Comparison of ENCODE assay signal across 22 cellular contexts in the genomic region with DNA sequence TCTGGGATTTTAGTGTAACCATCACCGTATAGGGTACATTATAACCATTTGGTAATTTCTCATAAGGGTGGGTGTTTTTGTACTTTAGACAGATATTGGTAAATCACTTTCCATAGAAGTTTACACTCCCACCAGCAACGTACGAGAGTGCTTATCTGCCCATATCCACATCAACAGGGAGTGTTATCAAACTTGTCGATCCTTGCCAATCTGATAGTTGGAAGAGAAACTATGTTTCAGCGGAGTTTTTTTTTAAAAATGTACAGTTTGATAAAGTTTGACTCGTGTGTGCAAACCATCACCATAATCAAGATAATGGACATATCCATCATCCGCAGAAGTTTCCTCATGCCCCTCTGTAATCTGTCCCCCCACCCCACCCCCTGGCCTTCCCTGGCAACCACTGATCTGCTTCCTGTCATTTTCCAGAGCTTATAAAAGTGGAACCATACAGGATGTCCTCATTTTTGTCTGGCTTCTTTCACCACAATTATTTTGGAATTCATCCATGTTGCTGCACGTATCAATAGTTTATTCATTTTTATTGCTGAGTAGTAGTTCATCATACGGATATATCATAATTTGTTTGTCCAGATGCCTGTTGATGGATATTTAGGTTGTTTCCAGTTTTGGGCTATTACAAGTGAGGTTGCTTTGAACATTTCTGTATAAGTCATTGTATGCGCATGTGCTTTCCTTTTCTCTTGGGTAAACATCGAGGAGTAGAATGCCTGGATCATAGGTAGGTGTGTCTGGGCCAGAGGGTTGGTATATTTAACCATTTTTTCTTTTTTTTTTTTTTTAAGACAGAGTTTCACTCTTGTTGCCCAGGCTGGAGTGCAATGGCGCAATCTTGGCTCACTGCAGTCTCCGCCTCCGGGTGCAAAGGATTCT. TPM values are rescaled to one million over a fixed set of nuclear protein-coding genes. Genes with fewer than 3 reads are reported as not detected.
DNase-seq lines count a peak whose midpoint lies in the region; ATAC-seq and TF ChIP-seq lines count a peak whose summit lies in the region.
"Had no signal": no experiment of that assay in that cellular context is flagged by ENCODE, and none has a peak within 500 bp of the region (broad histone marks: within the 10 kb centered on the region; RNA-seq: fewer than 3 reads in every experiment).

No MANE protein-coding gene starts in this region.

- H3K27me3 ChIP-seq in upper lobe of right lung (peaks cover 2% of the 10 kb centered on the region), gastrocnemius medialis (no peaks in the 10 kb centered on the region)
- H3K27me3 ChIP-seq: tibial artery had no signal

- intact Hi-C loops in upper lobe of right lung (cut with DNase I) (no loop called here), gastrocnemius medialis (cut with DNase I; ENCODE audit: low total_unique reads) (no loop called here)

- DNase-seq in HFFc6 (no peak), amniotic epithelial cell (ENCODE audit: low read depth) (peak; percentile 85), fibroblast of the aortic adventitia (ENCODE audit: low read depth) (peak; percentile 51), upper lobe of right lung (peak; percentile 26), gastrocnemius medialis (no peak)
- DNase-seq: activated CD8-positive, alpha-beta T cell treated with anti-CD3 and anti-CD28 coated beads for 36 hours; activated naive CD8-positive, alpha-beta T cell treated with anti-CD3 and anti-CD28 coated beads, Interleukin-2, amount 10 ng/mL, durations not matched to agents 7 days and 5 days; GDM1; midbrain; naive thymus-derived CD4-positive, alpha-beta T cell; NCI-H1930; NCI-H2227 treated with DMSO at 0.1 percent for 48 hours; NCI-H69; nucleus accumbens; small intestine; stimulated activated CD4-positive, alpha-beta T cell treated with anti-CD3 and anti-CD28 coated beads, Interleukin-2, amount 100 ng/mL, for 24 hours had no signal

- H3K4me3 Mint-ChIP-seq in HFFc6 = no peak overlapping the region
- H3K4me3 Mint-ChIP-seq: activated CD8-positive, alpha-beta T cell treated with anti-CD3 and anti-CD28 coated beads for 36 hours; activated naive CD8-positive, alpha-beta T cell treated with anti-CD3 and anti-CD28 coated beads, Interleukin-2, amount 10 ng/mL, durations not matched to agents 7 days and 5 days; naive thymus-derived CD4-positive, alpha-beta T cell; T-helper 1 cell treated with Interleukin-12 subunit alpha and Interleukin-12 subunit beta and Interleukin-4 antibody, amounts not matched to agents 30 μg/mL and 1 μg/mL, for 36 hours had no signal

- H3K4me1 Mint-ChIP-seq in HFFc6 (ENCODE audit: low read depth) = peaks cover 83% of the 10 kb centered on the region
- H3K4me1 Mint-ChIP-seq: activated naive CD8-positive, alpha-beta T cell treated with anti-CD3 and anti-CD28 coated beads, Interleukin-2, amount 10 ng/mL, durations not matched to agents 7 days and 5 days had no signal

- peaks cover 25% of the 10 kb centered on the region for H3K36me3 Mint-ChIP-seq in HFFc6 (ENCODE audit: low read depth)
- H3K36me3 Mint-ChIP-seq: activated naive CD8-positive, alpha-beta T cell treated with anti-CD3 and anti-CD28 coated beads, Interleukin-2, amount 10 ng/mL, durations not matched to agents 7 days and 5 days; naive thymus-derived CD4-positive, alpha-beta T cell had no signal

- in situ Hi-C loops in gastrocnemius medialis (cut with MboI; ENCODE audit: low sequenced_read_pairs in 4 of 4) = no loop called here

- TF ChIP-seq POLR2A in gastrocnemius medialis (IDR thresholded peaks at IDR 0.05) = no peak

- H3K4me3 ChIP-seq in fibroblast of the aortic adventitia (ENCODE audit: low read depth, low read length) (no peak overlapping the region), upper lobe of right lung (no peak overlapping the region), gastrocnemius medialis (no peak overlapping the region)
- H3K4me3 ChIP-seq: dorsolateral prefrontal cortex, tibial artery had no signal

- no peak for ATAC-seq in upper lobe of right lung
- ATAC-seq in GM18909 (IDR thresholded peaks at IDR 0.05; ENCODE audit: poor library complexity, unreplicated experiment) = no peak
- no peak for ATAC-seq in GM21526 (IDR thresholded peaks at IDR 0.05; ENCODE audit: low FRiP score, unreplicated experiment)
- no peak for ATAC-seq in gastrocnemius medialis
- ATAC-seq: activated CD8-positive, alpha-beta T cell treated with anti-CD3 and anti-CD28 coated beads for 36 hours; HepG2; naive thymus-derived CD4-positive, alpha-beta T cell had no signal

- no peaks in the 10 kb centered on the region for H3K9me3 ChIP-seq in upper lobe of right lung
- H3K9me3 ChIP-seq in gastrocnemius medialis = no peaks in the 10 kb centered on the region
- H3K9me3 ChIP-seq: tibial artery had no signal

- H3K4me1 ChIP-seq in upper lobe of right lung (no peaks in the 10 kb centered on the region), gastrocnemius medialis (peaks cover 0 to 9% of the 10 kb centered on the region in 2 donors)

- no peak for TF ChIP-seq CTCF in HFFc6 (IDR thresholded peaks at IDR 0.05)
- TF ChIP-seq CTCF in fibroblast of the aortic adventitia (IDR thresholded peaks at IDR 0.05; ENCODE audit: insufficient read depth, low read length) = no peak
- no peak for TF ChIP-seq CTCF in upper lobe of right lung (IDR thresholded peaks at IDR 0.05)
- TF ChIP-seq CTCF in gastrocnemius medialis (IDR thresholded peaks at IDR 0.05 in 4 of 5, conservative IDR thresholded peaks at IDR 0.05 in 1 of 5) = no peak

- H3K9me3 Mint-ChIP-seq in HFFc6 = no peaks in the 10 kb centered on the region
- H3K9me3 Mint-ChIP-seq: activated CD8-positive, alpha-beta T cell treated with anti-CD3 and anti-CD28 coated beads for 36 hours; activated naive CD8-positive, alpha-beta T cell treated with anti-CD3 and anti-CD28 coated beads, Interleukin-2, amount 10 ng/mL, durations not matched to agents 7 days and 5 days; T-helper 1 cell treated with Interleukin-12 subunit alpha and Interleukin-12 subunit beta and Interleukin-4 antibody, amounts not matched to agents 30 μg/mL and 1 μg/mL, for 36 hours had no signal

- no peak overlapping the region for H3K27ac ChIP-seq in upper lobe of right lung
- H3K27ac ChIP-seq in gastrocnemius medialis = no peak overlapping the region
- H3K27ac ChIP-seq: dorsolateral prefrontal cortex, tibial artery had no signal

- H3K27ac Mint-ChIP-seq in HFFc6 = peak overlapping the region; percentile 63
- H3K27ac Mint-ChIP-seq: activated CD8-positive, alpha-beta T cell treated with anti-CD3 and anti-CD28 coated beads for 36 hours; activated naive CD8-positive, alpha-beta T cell treated with anti-CD3 and anti-CD28 coated beads, Interleukin-2, amount 10 ng/mL, durations not matched to agents 7 days and 5 days; naive thymus-derived CD4-positive, alpha-beta T cell; T-helper 1 cell treated with Interleukin-12 subunit alpha and Interleukin-12 subunit beta and Interleukin-4 antibody, amounts not matched to agents 30 μg/mL and 1 μg/mL, for 36 hours had no signal

- no peaks in the 10 kb centered on the region; the same call in 1 of the 2 replicates for H3K27me3 Mint-ChIP-seq in HFFc6 (ENCODE audit: insufficient read depth)

- H3K36me3 ChIP-seq in upper lobe of right lung = no peaks in the 10 kb centered on the region
- no peaks in the 10 kb centered on the region for H3K36me3 ChIP-seq in gastrocnemius medialis
- H3K36me3 ChIP-seq: tibial artery had no signal

RNA-seq across cellular contexts. Expression of a gene that starts 18.6 kb away (rescaled TPM):
- total RNA-seq in HFFc6 (2021; fragmentation: NEBNext Ultra II Directional; extraction: Animal tissue kit (Norgen Biotek cat#: 25700)) = 10 to 100 TPM; 40.2 to 46.1 (median 41.9) TPM
- 1.9 and 5.3 TPM in 2 replicates for total RNA-seq in fibroblast of the aortic adventitia (ENCODE audit: low replicate concordance)
- 4.7 TPM for total RNA-seq in upper lobe of right lung
- total RNA-seq in gastrocnemius medialis = under 1 TPM; 0.27 to 0.49 (median 0.29) TPM
- total RNA-seq: activated CD8-positive, alpha-beta T cell treated with anti-CD3 and anti-CD28 coated beads for 36 hours; HepG2 had no signal

Comparison
In these comparisons a context has a peak if more than half of its experiments do, and no peak if none do; other contexts are left out.
1. DNase-seq: peak in amniotic epithelial cell (single experiment), fibroblast of the aortic adventitia (single experiment) and upper lobe of right lung (single experiment); none in HFFc6 (single experiment) and gastrocnemius medialis (0 of 2).